ENCODE assay signal across 1 cellular context in genomic region chr5:132074772-132075718, GRCh38.
A peak's percentile ranks its signal among the peaks of the same experiment; 100 is the strongest.
TF ChIP-seq lines count a peak whose summit lies in the region.

No MANE protein-coding gene starts in this region.

TF ChIP-seq in HepG2, 621 proteins besides CTCF, POLR2A, EP300 and RAD21:
- TF ChIP-seq PCBP1 (IDR thresholded peaks at IDR 0.05; ENCODE audit: borderline replicate concordance, low read depth, low read length) (no peak), ZNF235 (CRISPR knock-in tag; IDR thresholded peaks at IDR 0.05; ENCODE audit: borderline replicate concordance) (no peak)
- TF ChIP-seq, protein P1, sequence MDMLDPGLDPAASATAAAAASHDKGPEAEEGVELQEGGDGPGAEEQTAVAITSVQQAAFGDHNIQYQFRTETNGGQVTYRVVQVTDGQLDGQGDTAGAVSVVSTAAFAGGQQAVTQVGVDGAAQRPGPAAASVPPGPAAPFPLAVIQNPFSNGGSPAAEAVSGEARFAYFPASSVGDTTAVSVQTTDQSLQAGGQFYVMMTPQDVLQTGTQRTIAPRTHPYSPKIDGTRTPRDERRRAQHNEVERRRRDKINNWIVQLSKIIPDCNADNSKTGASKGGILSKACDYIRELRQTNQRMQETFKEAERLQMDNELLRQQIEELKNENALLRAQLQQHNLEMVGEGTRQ (IDR thresholded peaks at IDR 0.05; ENCODE audit: low read depth, low read length): peak; percentile 57
- TF ChIP-seq, protein P1 (CRISPR knock-in tag; IDR thresholded peaks at IDR 0.05; ENCODE audit: borderline replicate concordance): no peak
